31 cellular contexts compared by ENCODE assay signal in genomic region chr1:165452336-165453130, GRCh38. TPM values are rescaled to one million over a fixed set of nuclear protein-coding genes. Genes with fewer than 3 reads are reported as not detected.
A peak's percentile ranks its signal among the peaks of the same experiment; 100 is the strongest.
DNase-seq lines count a peak whose midpoint lies in the region; ATAC-seq and TF ChIP-seq lines count a peak whose summit lies in the region.
"Had no signal": no experiment of that assay in that cellular context is flagged by ENCODE, and none has a peak within 500 bp of the region (broad histone marks: within the 10 kb centered on the region; RNA-seq: fewer than 3 reads in every experiment).

No MANE protein-coding gene starts in this region.

- TF ChIP-seq CTCF in esophagus muscularis mucosa (IDR thresholded peaks at IDR 0.05) = no peak

- intact Hi-C loops in esophagus muscularis mucosa (cut with DNase I) (no loop called here), right cardiac atrium (cut with DNase I) (no loop called here), posterior cingulate gyrus (cut with DNase I) (no loop called here)

- no peaks in the 10 kb centered on the region for H3K79me2 ChIP-seq in Karpas-422 (ENCODE audit: low read length)

- H3K4me1 ChIP-seq in esophagus muscularis mucosa (no peaks in the 10 kb centered on the region), right cardiac atrium (ENCODE audit: control insufficient read depth, insufficient read depth, low read length) (no peaks in the 10 kb centered on the region), Karpas-422 (ENCODE audit: low read length) (peaks cover 4% of the 10 kb centered on the region; the same call in 1 of the 2 replicates)
- H3K4me1 ChIP-seq: spleen, tibial artery had no signal

- H3K36me3 ChIP-seq in esophagus muscularis mucosa (no peaks in the 10 kb centered on the region), Karpas-422 (ENCODE audit: insufficient read depth, low read length) (no peaks in the 10 kb centered on the region)
- H3K36me3 ChIP-seq: spleen, tibial artery had no signal

- H3K9me2 ChIP-seq in Karpas-422 (replicated peaks; ENCODE audit: insufficient read depth, low read length) = no peaks in the 10 kb centered on the region

- 73% methylated on average over 2 of the region's 2 CpGs for WGBS in esophagus muscularis mucosa
- WGBS in right cardiac atrium = 36% methylated on average over 2 of the region's 2 CpGs

- no peaks in the 10 kb centered on the region for H4K20me1 ChIP-seq in Karpas-422 (ENCODE audit: insufficient read depth, low read depth, low read length)

- H3K9ac ChIP-seq in Karpas-422 (ENCODE audit: low read length) = no peak overlapping the region

- peak; percentile 19 for DNase-seq in DMS53 (lab: John Stamatoyannopoulos, UW)
- DNase-seq in DMS53 treated with DMSO at 0.1 percent for 48 hours (lab: John Stamatoyannopoulos, UW; ENCODE audit: unreplicated experiment) = no peak
- DNase-seq in NCI-H69 (lab: John Stamatoyannopoulos, UW) = peak; percentile 85
- DNase-seq in esophagus muscularis mucosa (ENCODE audit: extremely low spot score) = peak; percentile 74
- DNase-seq in right cardiac atrium = peak in 2 of 3 donors; percentile 24 to 50
- no peak for DNase-seq in posterior cingulate gyrus
- DNase-seq in Karpas-422 = no peak
- no peak for DNase-seq in hippocampal formation (lab: John Stamatoyannopoulos, UW)
- DNase-seq: 8988T; activated CD4-positive, alpha-beta T cell treated with anti-CD3 and anti-CD28 coated beads for 36 hours; activated effector memory CD4-positive, alpha-beta T cell treated with anti-CD3 and anti-CD28 coated beads, Interleukin-2, amount 50 U/mL, for 16 hours; activated naive CD8-positive, alpha-beta T cell treated with anti-CD3 and anti-CD28 coated beads, Interleukin-2, amount 50 U/mL, for 24 hours; activated T-cell treated with anti-CD3 and anti-CD28 coated beads for 4 hours; CD4-positive, CD25-positive, alpha-beta regulatory T cell; Kasumi-1; mucosa of descending colon; NCI-H1048; NCI-H187 treated with DMSO at 0.1 percent for 48 hours; NCI-H526; nephron progenitor cell; spleen; tibial artery had no signal

- H2AFZ ChIP-seq in Karpas-422 (ENCODE audit: low read length) = no peak overlapping the region
- H2AFZ ChIP-seq: GM23338 had no signal

- H3K27ac ChIP-seq in esophagus muscularis mucosa (replicated peaks in 1 of 4) (no peak overlapping the region), right cardiac atrium (ENCODE audit: low read length) (peak overlapping the region; percentile 30), Karpas-422 (ENCODE audit: low read length) (no peak overlapping the region)
- H3K27ac ChIP-seq: HL-60, RWPE1, spleen, tibial artery had no signal

- no peak overlapping the region for H3K4me2 ChIP-seq in Karpas-422 (ENCODE audit: low read depth, low read length, poor library complexity, severe bottlenecking)
- H3K4me2 ChIP-seq: GM23338 had no signal

- TF ChIP-seq EP300 in esophagus muscularis mucosa (IDR thresholded peaks at IDR 0.05) = no peak

- H3K4me3 ChIP-seq in esophagus muscularis mucosa (no peak overlapping the region), right cardiac atrium (ENCODE audit: low read length) (no peak overlapping the region), Karpas-422 (ENCODE audit: low read length) (no peak overlapping the region)
- H3K4me3 ChIP-seq: GM23338, mucosa of descending colon, spleen, tibial artery had no signal

- TF ChIP-seq POLR2A in esophagus muscularis mucosa (IDR thresholded peaks at IDR 0.05; ENCODE audit: low read depth) = no peak

- H3K27me3 ChIP-seq in esophagus muscularis mucosa (peaks cover 0 to 9% (median 0%) of the 10 kb centered on the region in 4 donors), right cardiac atrium (ENCODE audit: control insufficient read depth, insufficient read depth) (no peaks in the 10 kb centered on the region), Karpas-422 (ENCODE audit: low read length) (0 out of 2 replicates have a peak, but pooled peaks cover 4% of the 10 kb centered on the region)
- H3K27me3 ChIP-seq: tibial artery had no signal

- ATAC-seq in right cardiac atrium = peak; percentile 82 to 86
- ATAC-seq: activated CD4-positive, alpha-beta T cell treated with anti-CD3 and anti-CD28 coated beads for 36 hours; activated naive CD8-positive, alpha-beta T cell treated with anti-CD3 and anti-CD28 coated beads, Interleukin-2, amount 50 U/mL, for 24 hours; GM23338; mucosa of descending colon had no signal

- H3K9me3 ChIP-seq in esophagus muscularis mucosa (no peaks in the 10 kb centered on the region), right cardiac atrium (ENCODE audit: control insufficient read depth, low read length) (no peaks in the 10 kb centered on the region), Karpas-422 (ENCODE audit: low read length) (no peaks in the 10 kb centered on the region)
- H3K9me3 ChIP-seq: mucosa of descending colon, spleen, tibial artery had no signal

RNA-seq across cellular contexts. Expression of gene RXRG, which starts 7.6 kb away (rescaled TPM):
- total RNA-seq in esophagus muscularis mucosa (1 to 10 TPM; 1.7 to 3.9 (median 2.5) TPM), right cardiac atrium (1 to 10 TPM; 2.1 to 4.7 (median 3.9) TPM)
- 1.4 TPM for polyA plus RNA-seq in right cardiac atrium
- total RNA-seq in Karpas-422 (2014; rRNA removed; shearing (Covaris generic); ENCODE audit: low replicate concordance) = not detected in 2 replicates
- total RNA-seq: CD4-positive, CD25-positive, alpha-beta regulatory T cell; dermis microvascular lymphatic vessel endothelial cell; GM23338; kidney epithelial cell; lung microvascular endothelial cell; OCI-LY7; osteocyte; T-helper 2 cell treated with Interferon-gamma antibody and Interleukin-4, amounts not matched to agents 100 ng/mL and 5 ng/mL, for 36 hours had no signal
- polyA plus RNA-seq: GM23338 had no signal

Comparison
In these comparisons a context has a peak if more than half of its experiments do, and no peak if none do; other contexts are left out.
1. DNase-seq: peak in DMS53 (single experiment), NCI-H69 (single experiment), esophagus muscularis mucosa (single experiment) and right cardiac atrium (2 of 3); none in DMS53 treated with DMSO at 0.1 percent for 48 hours (single experiment), posterior cingulate gyrus (0 of 10), Karpas-422 (single experiment) and hippocampal formation (0 of 2).